In genomic region chr2:141029424-141030078, GRCh38 we compare ENCODE assay signal across 19 cellular contexts.
DNase-seq lines count a peak whose midpoint lies in the region; ATAC-seq and TF ChIP-seq lines count a peak whose summit lies in the region.
"Had no signal": no experiment of that assay in that cellular context is flagged by ENCODE, and none has a peak within 500 bp of the region (broad histone marks: within the 10 kb centered on the region; RNA-seq: fewer than 3 reads in every experiment).

No MANE protein-coding gene starts in this region.

- H3K27me3 Mint-ChIP-seq in H9 (ENCODE audit: low read depth) (no peaks in the 10 kb centered on the region), WTC11 (ENCODE audit: low read depth) (no peaks in the 10 kb centered on the region)

- no peak overlapping the region for H2BK20ac ChIP-seq in H9 (ENCODE audit: low read depth, low read length, poor library complexity, severe bottlenecking)

- no peaks in the 10 kb centered on the region for H3K23me2 ChIP-seq in H9 (ENCODE audit: insufficient read length, low read depth, low read length, poor library complexity, severe bottlenecking)

- no peak overlapping the region for H3K18ac ChIP-seq in H9 (ENCODE audit: insufficient read length, low read depth, low read length)

- no peak overlapping the region for H3K4ac ChIP-seq in H9 (ENCODE audit: low read depth, low read length)

- H3K4me3 ChIP-seq in osteoblast (ENCODE audit: insufficient read depth, low read length) (no peak overlapping the region), gastrocnemius medialis (no peak overlapping the region)

- intact Hi-C loops in gastrocnemius medialis (cut with DNase I; ENCODE audit: low total_unique reads) = no loop called here

- no peak overlapping the region for H4K5ac ChIP-seq in H9 (ENCODE audit: insufficient read length, low read depth, low read length)

- H3K27ac Mint-ChIP-seq in H9 (no peak overlapping the region), WTC11 (0 out of 2 replicates have a peak overlapping the region, but pooled peaks have one; percentile 41)
- no peak overlapping the region for H3K27ac Mint-ChIP-seq in activated naive CD4-positive, alpha-beta T cell treated with anti-CD3 and anti-CD28 coated beads, Interleukin-2, amount 50 U/mL, for 72 hours
- H3K27ac Mint-ChIP-seq: HFFc6 had no signal

- H3K4me2 ChIP-seq in H9 (ENCODE audit: insufficient read depth, insufficient read length, low read length) = no peak overlapping the region
- no peak overlapping the region for H3K4me2 ChIP-seq in osteoblast (ENCODE audit: insufficient read depth, low read length)

- POLR2A ChIA-PET in WTC11 (lab: Charles Lee) = no interaction called here

- H3K9me3 ChIP-seq in H9 (ENCODE audit: control insufficient read depth, low read depth, low read length) (no peaks in the 10 kb centered on the region), osteoblast (ENCODE audit: low read depth, low read length) (no peaks in the 10 kb centered on the region), gastrocnemius medialis (peaks cover 0 to 7% (median 0%) of the 10 kb centered on the region in 3 donors)

- no peaks in the 10 kb centered on the region for H3K79me1 ChIP-seq in H9 (ENCODE audit: insufficient read depth, low read depth, low read length, poor library complexity, severe bottlenecking)

- no CpG with 5 or more reads among the region's 6 CpGs for WGBS in H9 (ENCODE audit: extremely low coverage, insufficient read length, low lambda C conversion rate)

- peaks cover 0 to 5% (median 0%) of the 10 kb centered on the region in 3 experiments; a peak in 1 of 7 replicates for H3K36me3 Mint-ChIP-seq in H9 (ENCODE audit: insufficient read depth in 1 of 3, low read depth in 3 of 3)
- H3K36me3 Mint-ChIP-seq in WTC11 = peaks cover 5% of the 10 kb centered on the region; the same call in 1 of the 2 replicates
- no peaks in the 10 kb centered on the region for H3K36me3 Mint-ChIP-seq in activated naive CD4-positive, alpha-beta T cell treated with anti-CD3 and anti-CD28 coated beads, Interleukin-2, amount 50 U/mL, for 72 hours

- H2AFZ ChIP-seq in H9 (ENCODE audit: low read length) (no peak overlapping the region), osteoblast (ENCODE audit: low read length) (peak overlapping the region; percentile 23)

- no peak for TF ChIP-seq CTCF in H9 (conservative IDR thresholded peaks at IDR 0.05)
- no peak for TF ChIP-seq CTCF in WTC11 (IDR thresholded peaks at IDR 0.05)
- no peak for TF ChIP-seq CTCF in osteoblast (IDR thresholded peaks at IDR 0.05; ENCODE audit: extremely low read depth, low read depth, low read length)
- TF ChIP-seq CTCF in gastrocnemius medialis (IDR thresholded peaks at IDR 0.05 in 4 of 5, conservative IDR thresholded peaks at IDR 0.05 in 1 of 5) = no peak

- H3K27ac ChIP-seq in H9 (ENCODE audit: insufficient read length, low read depth, low read length) (no peak overlapping the region), osteoblast (ENCODE audit: low read depth, low read length) (no peak overlapping the region), gastrocnemius medialis (no peak overlapping the region)
- H3K27ac ChIP-seq: C4-2B had no signal

- H3K4me1 Mint-ChIP-seq in H9 (peaks cover 14 to 15% of the 10 kb centered on the region in 2 experiments), WTC11 (peaks cover 18% of the 10 kb centered on the region)

- no peak overlapping the region for H2BK15ac ChIP-seq in H9 (ENCODE audit: low read depth, low read length)

- H3K79me2 ChIP-seq in H9 (ENCODE audit: insufficient read depth, low read length) = no peaks in the 10 kb centered on the region
- H3K79me2 ChIP-seq in osteoblast (ENCODE audit: insufficient read depth, low read length) = no peaks in the 10 kb centered on the region

- H2BK12ac ChIP-seq in H9 (ENCODE audit: insufficient read length, low read depth, low read length) = no peak overlapping the region

- H2BK5ac ChIP-seq in H9 (ENCODE audit: insufficient read length, low read length) = no peak overlapping the region

- no peak overlapping the region for H4K8ac ChIP-seq in H9 (replicated peaks; ENCODE audit: insufficient read length, low read depth, low read length)

- H2BK120ac ChIP-seq in H9 (ENCODE audit: low read depth, low read length, poor library complexity, severe bottlenecking) = no peak overlapping the region

- no peak overlapping the region for H3K9ac ChIP-seq in H9 (ENCODE audit: extremely low read depth, insufficient read length, low read length)

- DNase-seq in H9 (peak; percentile 42), WTC11 (ENCODE audit: low spot score) (peak; percentile 15), iPS-NIHi11 (ENCODE audit: low spot score) (peak; percentile 3), osteoblast (ENCODE audit: insufficient read length, low spot score, missing footprints) (no peak), gastrocnemius medialis (no peak), T1000 (lab: John Stamatoyannopoulos, UW) (no peak), NCI-H1092 (lab: John Stamatoyannopoulos, UW) (no peak)
- no peak for DNase-seq in activated naive CD4-positive, alpha-beta T cell treated with anti-CD3 and anti-CD28 coated beads, Interleukin-2, amount 50 U/mL, for 72 hours (ENCODE audit: low spot score in 2 of 2)
- DNase-seq: GF-D8, GOT3, HFFc6, KG1, NCI-H1048, NCI-H2081 treated with DMSO at 0.1 percent for 48 hours, NCI-H510A, NCI-H82, Right ventricle myocardium superior had no signal

- H3K9me3 Mint-ChIP-seq in H9 (peaks cover 3% of the 10 kb centered on the region in 2 experiments; a peak in 2 of 5 replicates), WTC11 (peaks cover 6% of the 10 kb centered on the region)
- peaks cover 6 to 16% of the 10 kb centered on the region in 2 donors for H3K9me3 Mint-ChIP-seq in activated naive CD4-positive, alpha-beta T cell treated with anti-CD3 and anti-CD28 coated beads, Interleukin-2, amount 50 U/mL, for 72 hours
- H3K9me3 Mint-ChIP-seq: HFFc6 had no signal

- H3K4me1 ChIP-seq in H9 (ENCODE audit: insufficient read depth, low read length) (no peaks in the 10 kb centered on the region), osteoblast (ENCODE audit: insufficient read depth, low read length) (no peaks in the 10 kb centered on the region), gastrocnemius medialis (no peaks in the 10 kb centered on the region)

- in situ Hi-C loops in gastrocnemius medialis (cut with MboI; ENCODE audit: low sequenced_read_pairs in 4 of 4) = no loop called here

- no peak overlapping the region for H3K14ac ChIP-seq in H9 (ENCODE audit: insufficient read depth, low read length)

- no peak overlapping the region for H3K56ac ChIP-seq in H9 (ENCODE audit: insufficient read length, low read depth, low read length)

- no peak overlapping the region for H4K91ac ChIP-seq in H9 (ENCODE audit: insufficient read length, low read depth, low read length)

- no peak for TF ChIP-seq POLR2A in gastrocnemius medialis (IDR thresholded peaks at IDR 0.05)

- H3T11ph ChIP-seq in H9 (ENCODE audit: low read length) = no peak overlapping the region

- no peak overlapping the region for H2AK5ac ChIP-seq in H9 (ENCODE audit: insufficient read length, low read length)

- H3K27me3 ChIP-seq in H9 (ENCODE audit: insufficient read depth, low read length) = no peaks in the 10 kb centered on the region
- no peaks in the 10 kb centered on the region for H3K27me3 ChIP-seq in osteoblast (ENCODE audit: insufficient read depth, low read length)
- H3K27me3 ChIP-seq in gastrocnemius medialis = no peaks in the 10 kb centered on the region

- H3K4me3 Mint-ChIP-seq in H9 = no peak overlapping the region
- H3K4me3 Mint-ChIP-seq in WTC11 = no peak overlapping the region
- H3K4me3 Mint-ChIP-seq: HFFc6 had no signal

- H3K23ac ChIP-seq in H9 (ENCODE audit: insufficient read length, low read depth, low read length) = no peak overlapping the region

- H4K20me1 ChIP-seq in H9 (ENCODE audit: control insufficient read depth, insufficient read depth, insufficient read length) (no peaks in the 10 kb centered on the region), osteoblast (ENCODE audit: insufficient read depth, low read length) (no peaks in the 10 kb centered on the region)

- no peaks in the 10 kb centered on the region for H3K36me3 ChIP-seq in osteoblast (ENCODE audit: insufficient read depth, low read length)
- H3K36me3 ChIP-seq in gastrocnemius medialis = no peaks in the 10 kb centered on the region

- CTCF ChIA-PET in WTC11 (lab: Charles Lee) = no interaction called here

- ATAC-seq in WTC11 (peak; percentile 95), gastrocnemius medialis (no peak)
- ATAC-seq in activated naive CD4-positive, alpha-beta T cell treated with anti-CD3 and anti-CD28 coated beads, Interleukin-2, amount 50 U/mL, for 72 hours = no peak
- ATAC-seq: Panc1 had no signal

TF ChIP-seq in WTC11, 78 proteins besides CTCF, POLR2A, EP300 and RAD21 (continues in another document):
- TF ChIP-seq RORB (CRISPR knock-in tag; IDR thresholded peaks at IDR 0.05) (no peak), HMGA2 (CRISPR knock-in tag; IDR thresholded peaks at IDR 0.05) (no peak), JAZF1 (CRISPR knock-in tag; IDR thresholded peaks at IDR 0.05) (no peak), NFATC4 (CRISPR knock-in tag; IDR thresholded peaks at IDR 0.05) (no peak), CDX4 (CRISPR knock-in tag; IDR thresholded peaks at IDR 0.05; ENCODE audit: borderline replicate concordance) (no peak), ZNF232 (CRISPR knock-in tag; IDR thresholded peaks at IDR 0.05) (no peak), KAT7 (CRISPR knock-in tag; IDR thresholded peaks at IDR 0.05; ENCODE audit: borderline replicate concordance) (no peak), ZNF671 (CRISPR knock-in tag; IDR thresholded peaks at IDR 0.05) (no peak), ZNF423 (CRISPR knock-in tag; IDR thresholded peaks at IDR 0.05) (no peak), TEAD4 (CRISPR knock-in tag; IDR thresholded peaks at IDR 0.05) (no peak), ETV6 (CRISPR knock-in tag; IDR thresholded peaks at IDR 0.05) (no peak)

Comparison
In these comparisons a context has a peak if more than half of its experiments do, and no peak if none do; other contexts are left out.
1. DNase-seq: peak in H9 (single experiment), WTC11 (single experiment) and iPS-NIHi11 (single experiment); none in osteoblast (single experiment), gastrocnemius medialis (0 of 2), T1000 (single experiment), activated naive CD4-positive, alpha-beta T cell treated with anti-CD3 and anti-CD28 coated beads, Interleukin-2, amount 50 U/mL, for 72 hours (0 of 2) and NCI-H1092 (single experiment).